In genomic region chr1:68495968-68496679, GRCh38 we compare ENCODE assay signal across 8 cellular contexts. TPM values are rescaled to one million over a fixed set of nuclear protein-coding genes. Genes with fewer than 3 reads are reported as not detected.
A peak's percentile ranks its signal among the peaks of the same experiment; 100 is the strongest.
DNase-seq lines count a peak whose midpoint lies in the region; ATAC-seq and TF ChIP-seq lines count a peak whose summit lies in the region.

No MANE protein-coding gene starts in this region.

- H3K4me3 ChIP-seq in choroid plexus epithelial cell (ENCODE audit: low read depth, low read length), result peak overlapping the region; percentile 95

- TF ChIP-seq CTCF in choroid plexus epithelial cell (conservative IDR thresholded peaks at IDR 0.05; ENCODE audit: low read depth, low read length), result no peak

- peaks cover 28% of the 10 kb centered on the region for H3K4me1 Mint-ChIP-seq in activated naive CD4-positive, alpha-beta T cell treated with anti-CD3 and anti-CD28 coated beads, Interleukin-2, amount 10 ng/mL, durations not matched to agents 7 days and 5 days
- peaks cover 4 to 21% (median 14%) of the 10 kb centered on the region in 4 donors for H3K4me1 Mint-ChIP-seq in naive thymus-derived CD8-positive, alpha-beta T cell

- POLR2A ChIA-PET in naive thymus-derived CD8-positive, alpha-beta T cell (lab: Charles Lee), result no interaction called here

- CTCF ChIA-PET in activated naive CD4-positive, alpha-beta T cell treated with anti-CD3 and anti-CD28 coated beads, Interleukin-2, amount 10 ng/mL, durations not matched to agents 7 days and 5 days (lab: Charles Lee), result no interaction called here

- H3K9me3 Mint-ChIP-seq in activated naive CD4-positive, alpha-beta T cell treated with anti-CD3 and anti-CD28 coated beads, Interleukin-2, amount 10 ng/mL, durations not matched to agents 7 days and 5 days, result no peaks in the 10 kb centered on the region
- H3K9me3 Mint-ChIP-seq in naive thymus-derived CD8-positive, alpha-beta T cell, result peaks cover 0 to 3% (median 0%) of the 10 kb centered on the region in 9 donors

- peaks cover 17% of the 10 kb centered on the region for H3K36me3 Mint-ChIP-seq in activated naive CD4-positive, alpha-beta T cell treated with anti-CD3 and anti-CD28 coated beads, Interleukin-2, amount 10 ng/mL, durations not matched to agents 7 days and 5 days
- H3K36me3 Mint-ChIP-seq in naive thymus-derived CD8-positive, alpha-beta T cell, result no peaks in the 10 kb centered on the region

- peak; percentile 23 for ATAC-seq in HG02798 (IDR thresholded peaks at IDR 0.05; ENCODE audit: poor library complexity, unreplicated experiment)
- no peak for ATAC-seq in naive thymus-derived CD8-positive, alpha-beta T cell
- ATAC-seq in HG03457 (IDR thresholded peaks at IDR 0.05; ENCODE audit: unreplicated experiment), result no peak
- no peak for ATAC-seq in GM21717 (IDR thresholded peaks at IDR 0.05; ENCODE audit: unreplicated experiment)

- peaks cover 32% of the 10 kb centered on the region for H3K27me3 Mint-ChIP-seq in activated naive CD4-positive, alpha-beta T cell treated with anti-CD3 and anti-CD28 coated beads, Interleukin-2, amount 10 ng/mL, durations not matched to agents 7 days and 5 days
- peaks cover 10 to 49% (median 24%) of the 10 kb centered on the region in 5 donors for H3K27me3 Mint-ChIP-seq in naive thymus-derived CD8-positive, alpha-beta T cell

- peak overlapping the region; percentile 89 for H3K4me3 Mint-ChIP-seq in activated naive CD4-positive, alpha-beta T cell treated with anti-CD3 and anti-CD28 coated beads, Interleukin-2, amount 10 ng/mL, durations not matched to agents 7 days and 5 days
- peak overlapping the region; percentile 73 to 87 (median 84) for H3K4me3 Mint-ChIP-seq in naive thymus-derived CD8-positive, alpha-beta T cell

- DNase-seq in activated naive CD4-positive, alpha-beta T cell treated with anti-CD3 and anti-CD28 coated beads, Interleukin-2, amount 10 ng/mL, durations not matched to agents 7 days and 5 days, result no peak
- DNase-seq in activated naive CD4-positive, alpha-beta T cell treated with anti-CD3 and anti-CD28 coated beads, Interleukin-2, amount 50 U/mL, for 16 hours, result no peak
- peak; percentile 45 for DNase-seq in NCI-H69 (lab: John Stamatoyannopoulos, UW)
- peak; percentile 10 for DNase-seq in choroid plexus epithelial cell (ENCODE audit: low read depth)
- no peak for DNase-seq in naive thymus-derived CD8-positive, alpha-beta T cell

- peak overlapping the region; percentile 85 for H3K27ac Mint-ChIP-seq in activated naive CD4-positive, alpha-beta T cell treated with anti-CD3 and anti-CD28 coated beads, Interleukin-2, amount 10 ng/mL, durations not matched to agents 7 days and 5 days
- H3K27ac Mint-ChIP-seq in naive thymus-derived CD8-positive, alpha-beta T cell, result no peak overlapping the region

RNA-seq across cellular contexts. Expression of gene DEPDC1, which starts 0.8 kb away (rescaled TPM):
- total RNA-seq in naive thymus-derived CD8-positive, alpha-beta T cell, result not detected
- not detected for polyA plus RNA-seq in naive thymus-derived CD8-positive, alpha-beta T cell

RNA-seq across cellular contexts. Expression of gene RPE65, which starts 46.4 kb away (rescaled TPM):
- not detected for total RNA-seq in naive thymus-derived CD8-positive, alpha-beta T cell
- polyA plus RNA-seq in naive thymus-derived CD8-positive, alpha-beta T cell, result not detected

Comparison
In these comparisons a context has a peak if more than half of its experiments do, and no peak if none do; other contexts are left out.
1. DNase-seq: peak in NCI-H69 (single experiment) and choroid plexus epithelial cell (single experiment); none in activated naive CD4-positive, alpha-beta T cell treated with anti-CD3 and anti-CD28 coated beads, Interleukin-2, amount 10 ng/mL, durations not matched to agents 7 days and 5 days (single experiment), activated naive CD4-positive, alpha-beta T cell treated with anti-CD3 and anti-CD28 coated beads, Interleukin-2, amount 50 U/mL, for 16 hours (single experiment) and naive thymus-derived CD8-positive, alpha-beta T cell (0 of 10).